Comparison of ENCODE assay signal across 8 cellular contexts in genomic region chr1:162847839-162848453, GRCh38.
A peak's percentile ranks its signal among the peaks of the same experiment; 100 is the strongest.
DNase-seq lines count a peak whose midpoint lies in the region; ATAC-seq lines count a peak whose summit lies in the region.

No MANE protein-coding gene starts in this region.

- peak; percentile 73 for ATAC-seq in HG02938 (IDR thresholded peaks at IDR 0.05; ENCODE audit: unreplicated experiment)

- DNase-seq in ELR (ENCODE audit: low read depth): peak; percentile 83
- DNase-seq in NCI-H526 (lab: John Stamatoyannopoulos, UW): peak; percentile 75 to 94
- peak; percentile 82 for DNase-seq in activated CD4-positive, alpha-beta T cell treated with anti-CD3 and anti-CD28 coated beads, Interleukin-2, amount 50 U/mL, for 1 hour
- DNase-seq in effector CD4-positive, alpha-beta T cell: peak; percentile 77
- peak; percentile 85 for DNase-seq in medulla oblongata (ENCODE audit: extremely low spot score)
- DNase-seq in stimulated activated CD8-positive, alpha-beta memory T cell treated with anti-CD3 and anti-CD28 coated beads, Interleukin-15, amount 100 ng/mL, for 24 hours (ENCODE audit: low read depth): peak; percentile 71
- no peak for DNase-seq in cortex of kidney (lab: John Stamatoyannopoulos, UW)
